Comparison of ENCODE assay signal across 1 cellular context in genomic region chr13:101681834-101682233, GRCh38.
TF ChIP-seq lines count a peak whose summit lies in the region.

No MANE protein-coding gene starts in this region.

TF ChIP-seq in A549, 52 proteins besides CTCF, POLR2A, EP300 and RAD21 (continued from another document):
- no peak for TF ChIP-seq ZNF302 (CRISPR knock-in tag; IDR thresholded peaks at IDR 0.05)
- no peak for TF ChIP-seq NR3C1 (IDR thresholded peaks at IDR 0.05)
- peak; percentile 43; the same call in 1 of the 2 replicates for TF ChIP-seq FOSL2 (IDR thresholded peaks at IDR 0.05)
- peak; percentile 64 for TF ChIP-seq FOSL2 (CRISPR knock-in tag; IDR thresholded peaks at IDR 0.05)
- TF ChIP-seq MAZ (IDR thresholded peaks at IDR 0.05; ENCODE audit: borderline replicate concordance, low read depth, low read length), result no peak
- TF ChIP-seq NPAS2 (CRISPR knock-in tag; IDR thresholded peaks at IDR 0.05; ENCODE audit: borderline replicate concordance), result no peak
- TF ChIP-seq RFX5 (IDR thresholded peaks at IDR 0.05), result no peak
- TF ChIP-seq RNF2 (IDR thresholded peaks at IDR 0.05; ENCODE audit: borderline replicate concordance, low read depth), result no peak
- TF ChIP-seq FOSB (CRISPR knock-in tag; IDR thresholded peaks at IDR 0.05), result no peak
- TF ChIP-seq GATA3 (IDR thresholded peaks at IDR 0.05; ENCODE audit: borderline replicate concordance), result no peak
- no peak for TF ChIP-seq RCOR1 (IDR thresholded peaks at IDR 0.05; ENCODE audit: low read depth, low read length)
TF ChIP-seq in A549: peak in this region for 3.
